In the genomic region with DNA sequence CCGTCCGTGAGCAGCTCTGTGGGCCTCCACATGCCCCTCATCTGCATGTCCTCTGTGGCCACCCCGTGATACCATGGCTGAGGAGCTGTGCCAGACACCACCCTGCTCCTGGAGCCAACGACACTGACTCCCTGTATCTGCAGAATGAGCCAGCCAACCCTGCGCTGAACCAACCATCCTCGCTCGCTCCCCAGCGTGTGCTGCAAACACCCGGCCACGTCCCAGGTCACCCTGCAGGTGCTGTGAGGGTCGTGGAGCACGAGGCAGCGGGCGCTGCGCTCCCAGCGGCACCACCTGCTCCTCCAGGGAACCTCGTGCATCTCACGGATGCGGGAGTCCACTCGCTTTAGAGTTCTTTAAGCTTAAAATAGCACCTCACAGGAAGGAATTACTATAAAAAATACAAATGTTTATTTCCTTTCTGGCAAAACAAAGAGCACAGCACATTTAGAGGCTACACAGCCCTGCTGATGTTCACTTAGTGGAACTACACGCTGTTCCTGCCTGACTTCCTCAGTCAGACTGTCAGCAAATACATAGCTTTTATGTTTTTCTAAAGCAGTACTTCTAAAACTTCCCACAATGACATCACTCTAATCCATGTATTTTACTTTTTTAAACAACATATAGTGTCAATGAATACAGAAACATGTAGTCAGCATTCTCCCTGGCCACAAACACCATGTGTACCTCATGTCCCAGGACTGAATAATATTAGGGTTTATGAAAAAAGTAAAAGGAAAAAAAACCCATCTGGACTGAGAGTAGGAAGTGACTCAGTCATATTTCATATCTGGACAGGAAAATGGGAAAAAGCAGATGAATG, we compare ENCODE assay signal across 1 cellular context.
TF ChIP-seq lines count a peak whose summit lies in the region.

No MANE protein-coding gene starts in this region.

TF ChIP-seq in endothelial cell of umbilical vein, 7 proteins besides CTCF, POLR2A, EP300 and RAD21:
- no peak for TF ChIP-seq GATA2 (IDR thresholded peaks at IDR 0.05; ENCODE audit: insufficient read depth, insufficient read length, low read depth, low read length)
- TF ChIP-seq, protein P1, sequence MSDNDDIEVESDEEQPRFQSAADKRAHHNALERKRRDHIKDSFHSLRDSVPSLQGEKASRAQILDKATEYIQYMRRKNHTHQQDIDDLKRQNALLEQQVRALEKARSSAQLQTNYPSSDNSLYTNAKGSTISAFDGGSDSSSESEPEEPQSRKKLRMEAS (IDR thresholded peaks at IDR 0.05; ENCODE audit: insufficient read depth, insufficient read length): peak; percentile 91
- no peak for TF ChIP-seq POLR2AphosphoS5 (IDR thresholded peaks at IDR 0.05; ENCODE audit: insufficient read depth, low read depth, low read length)
- peak; percentile 78 for TF ChIP-seq JUN (IDR thresholded peaks at IDR 0.05; ENCODE audit: borderline replicate concordance, insufficient read depth, insufficient read length, low read depth)
- TF ChIP-seq FOS (IDR thresholded peaks at IDR 0.05; ENCODE audit: borderline replicate concordance, insufficient read depth, low read length): peak; percentile 75
